18 cellular contexts compared by ENCODE assay signal in genomic region chr12:110343114-110343513, GRCh38.
"Had no signal": no experiment of that assay in that cellular context is flagged by ENCODE, and none has a peak within 500 bp of the region (broad histone marks: within the 10 kb centered on the region; RNA-seq: fewer than 3 reads in every experiment).

No MANE protein-coding gene starts in this region.

- DNase-seq: activated CD4-positive, alpha-beta T cell treated with anti-CD3 and anti-CD28 coated beads, Interleukin-2, amount 10 ng/mL, durations not matched to agents 24 days and 14 days; activated CD8-positive, alpha-beta T cell treated with anti-CD3 and anti-CD28 coated beads for 36 hours; activated gamma-delta T cell treated with Interleukin-2 at 50 U/mL for 16 hours; activated T-cell treated with anti-CD3 and anti-CD28 coated beads, Interleukin-2, amount 50 U/mL, for 48 hours; effector memory CD8-positive, alpha-beta T cell; left ventricle myocardium inferior; occipital lobe; SK-N-SH; stimulated activated CD4-positive, alpha-beta T cell treated with anti-CD3 and anti-CD28 coated beads, Interleukin-4, amount 100 ng/mL, for 24 hours; stomach; T-helper 9 cell; testis; upper lobe of left lung had no signal

- H3K9me3 Mint-ChIP-seq: activated CD4-positive, alpha-beta T cell treated with anti-CD3 and anti-CD28 coated beads, Interleukin-2, amount 10 ng/mL, durations not matched to agents 24 days and 14 days; activated CD8-positive, alpha-beta T cell treated with anti-CD3 and anti-CD28 coated beads for 36 hours; activated naive CD4-positive, alpha-beta T cell treated with anti-CD3 and anti-CD28 coated beads, Interleukin-2, amount 50 U/mL, for 72 hours; effector memory CD8-positive, alpha-beta T cell; stimulated activated effector memory CD8-positive, alpha-beta T cell treated with anti-CD3 and anti-CD28 coated beads, Interleukin-12 subunit alpha, Interleukin-12 subunit beta, amount 100 ng/mL, for 72 hours had no signal

- H3K4me3 ChIP-seq: adrenal gland, left ventricle myocardium inferior, smooth muscle cell, stomach, testis, upper lobe of left lung had no signal

- H3K4me1 Mint-ChIP-seq: stimulated activated effector memory CD8-positive, alpha-beta T cell treated with anti-CD3 and anti-CD28 coated beads, Interleukin-12 subunit alpha, Interleukin-12 subunit beta, amount 100 ng/mL, for 72 hours had no signal

- H3K4me1 ChIP-seq: adrenal gland, testis had no signal

- H3K4me3 Mint-ChIP-seq: activated CD4-positive, alpha-beta T cell treated with anti-CD3 and anti-CD28 coated beads, Interleukin-2, amount 10 ng/mL, durations not matched to agents 24 days and 14 days; activated CD8-positive, alpha-beta T cell treated with anti-CD3 and anti-CD28 coated beads for 36 hours; effector memory CD8-positive, alpha-beta T cell; stimulated activated effector memory CD8-positive, alpha-beta T cell treated with anti-CD3 and anti-CD28 coated beads, Interleukin-12 subunit alpha, Interleukin-12 subunit beta, amount 100 ng/mL, for 72 hours had no signal

- H3K9me3 ChIP-seq: adrenal gland, left ventricle myocardium inferior, SK-N-SH, stomach, testis, upper lobe of left lung had no signal

- H3K27me3 ChIP-seq: adrenal gland, stomach, testis, upper lobe of left lung had no signal

- ATAC-seq: activated CD8-positive, alpha-beta T cell treated with anti-CD3 and anti-CD28 coated beads for 36 hours; activated naive CD4-positive, alpha-beta T cell treated with anti-CD3 and anti-CD28 coated beads, Interleukin-2, amount 50 U/mL, for 72 hours; effector memory CD8-positive, alpha-beta T cell; sciatic nerve; stimulated activated effector memory CD8-positive, alpha-beta T cell treated with anti-CD3 and anti-CD28 coated beads, Interleukin-12 subunit alpha, Interleukin-12 subunit beta, amount 100 ng/mL, for 72 hours had no signal

- H3K27me3 Mint-ChIP-seq: activated CD4-positive, alpha-beta T cell treated with anti-CD3 and anti-CD28 coated beads, Interleukin-2, amount 10 ng/mL, durations not matched to agents 24 days and 14 days; activated CD8-positive, alpha-beta T cell treated with anti-CD3 and anti-CD28 coated beads for 36 hours; effector memory CD8-positive, alpha-beta T cell had no signal

- H3K27ac ChIP-seq: adrenal gland, stomach, testis, upper lobe of left lung had no signal

- H3K27ac Mint-ChIP-seq: activated CD4-positive, alpha-beta T cell treated with anti-CD3 and anti-CD28 coated beads, Interleukin-2, amount 10 ng/mL, durations not matched to agents 24 days and 14 days; activated CD8-positive, alpha-beta T cell treated with anti-CD3 and anti-CD28 coated beads for 36 hours; activated naive CD4-positive, alpha-beta T cell treated with anti-CD3 and anti-CD28 coated beads, Interleukin-2, amount 50 U/mL, for 72 hours; effector memory CD8-positive, alpha-beta T cell; stimulated activated effector memory CD8-positive, alpha-beta T cell treated with anti-CD3 and anti-CD28 coated beads, Interleukin-12 subunit alpha, Interleukin-12 subunit beta, amount 100 ng/mL, for 72 hours had no signal
